16 cellular contexts compared by ENCODE assay signal in the genomic region with DNA sequence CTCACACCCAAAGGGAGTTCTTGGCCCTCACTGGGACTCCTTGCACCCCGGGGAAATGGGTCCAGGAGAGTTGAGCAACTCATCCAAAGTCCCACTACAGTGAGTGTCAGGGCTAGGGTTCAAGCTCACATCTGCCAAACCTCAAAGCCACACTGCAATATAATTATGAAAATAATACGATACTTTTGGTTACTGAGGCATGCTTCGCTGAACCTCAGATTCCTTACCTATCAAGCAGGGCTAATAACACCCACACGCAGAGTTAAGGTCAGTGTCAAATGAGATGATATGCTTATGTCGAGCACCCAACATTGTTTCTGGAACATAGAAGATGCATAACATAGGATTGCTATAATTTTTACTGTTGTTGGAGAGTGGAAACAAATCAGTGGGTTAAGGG. TPM values are rescaled to one million over a fixed set of nuclear protein-coding genes. Genes with fewer than 3 reads are reported as not detected.
DNase-seq lines count a peak whose midpoint lies in the region; ATAC-seq and TF ChIP-seq lines count a peak whose summit lies in the region.
"Had no signal": no experiment of that assay in that cellular context is flagged by ENCODE, and none has a peak within 500 bp of the region (broad histone marks: within the 10 kb centered on the region; RNA-seq: fewer than 3 reads in every experiment).

No MANE protein-coding gene starts in this region.

- peaks cover 0 to 8% (median 0%) of the 10 kb centered on the region in 11 experiments; a peak in 5 of 22 replicates for H3K9me3 ChIP-seq in BLaER1 treated with 17β-estradiol and CSF1 and Interleukin-3, amounts not matched to agents 10 nM and 100 nM (replicated peaks in 1 of 11)
- no peaks in the 10 kb centered on the region for H3K9me3 ChIP-seq in esophagus (ENCODE audit: control insufficient read depth in 2 of 2, insufficient read depth in 1 of 2, low read depth in 1 of 2, low read length in 1 of 2)
- H3K9me3 ChIP-seq in sigmoid colon, result no peaks in the 10 kb centered on the region
- no peaks in the 10 kb centered on the region for H3K9me3 ChIP-seq in thoracic aorta
- H3K9me3 ChIP-seq in HAP-1, result no peaks in the 10 kb centered on the region

- no peak for TF ChIP-seq POLR2A in sigmoid colon (IDR thresholded peaks at IDR 0.05)

- H4K20me1 ChIP-seq in BLaER1 treated with 17β-estradiol and CSF1 and Interleukin-3, amounts not matched to agents 10 nM and 100 nM, result no peaks in the 10 kb centered on the region

- 88 to 91% methylated on average over 5 of the region's 5 CpGs for WGBS in esophagus, 2 donors
- WGBS in sigmoid colon, 2 donors, result 88 to 92% methylated on average over 5 of the region's 5 CpGs

- no peak overlapping the region for H3K9ac ChIP-seq in BLaER1 treated with 17β-estradiol and CSF1 and Interleukin-3, amounts not matched to agents 10 nM and 100 nM
- H3K9ac ChIP-seq: GM23248 had no signal

- ATAC-seq in thoracic aorta (ENCODE audit: insufficient number of reproducible peaks, low FRiP score, low read depth), result no peak
- no peak for ATAC-seq in HG03095 (IDR thresholded peaks at IDR 0.05; ENCODE audit: unreplicated experiment)
- ATAC-seq: CD8-positive, alpha-beta T cell; HCT116 had no signal

- TF ChIP-seq CTCF in sigmoid colon (IDR thresholded peaks at IDR 0.05) (no peak), thoracic aorta (IDR thresholded peaks at IDR 0.05) (no peak)

- H3K27me3 ChIP-seq in BLaER1 treated with 17β-estradiol and CSF1 and Interleukin-3, amounts not matched to agents 10 nM and 100 nM, result no peaks in the 10 kb centered on the region
- H3K27me3 ChIP-seq in esophagus (ENCODE audit: control insufficient read depth in 1 of 2, insufficient read depth in 2 of 2, low read length in 2 of 2) (no peaks in the 10 kb centered on the region), sigmoid colon (no peaks in the 10 kb centered on the region), thoracic aorta (replicated peaks; ENCODE audit: insufficient read depth) (no peaks in the 10 kb centered on the region), HAP-1 (ENCODE audit: low read depth) (no peaks in the 10 kb centered on the region)

- no peak for DNase-seq in sigmoid colon
- no peak for DNase-seq in thoracic aorta (ENCODE audit: low spot score)
- DNase-seq in G401 (ENCODE audit: low spot score), result no peak
- DNase-seq in HAP-1 (ENCODE audit: low spot score in 2 of 2), result no peak
- DNase-seq in NCI-H774 (lab: John Stamatoyannopoulos, UW), result no peak
- DNase-seq: 8988T; CD8-positive, alpha-beta T cell; DMS79; GM23248; MV-4-11; NCI-H187 treated with DMSO at 0.1 percent for 48 hours; NCI-H526 treated with DMSO at 0.1 percent for 48 hours had no signal

- H3K27ac ChIP-seq in BLaER1 treated with 17β-estradiol and CSF1 and Interleukin-3, amounts not matched to agents 10 nM and 100 nM, result no peak overlapping the region
- H3K27ac ChIP-seq in esophagus (ENCODE audit: low read depth in 2 of 2, low read length in 1 of 2) (peak overlapping the region; percentile 47 to 66), sigmoid colon (peak overlapping the region; percentile 65 to 85 (median 76)), thoracic aorta (peak overlapping the region; percentile 61 to 79)
- H3K27ac ChIP-seq: GM23248 had no signal

- no peak for TF ChIP-seq EP300 in sigmoid colon (IDR thresholded peaks at IDR 0.05)

- intact Hi-C loops in sigmoid colon (cut with DNase I), result no loop called here

- peaks cover 0 to 15% (median 0%) of the 10 kb centered on the region in 10 experiments; a peak in 7 of 20 replicates for H3K4me1 ChIP-seq in BLaER1 treated with 17β-estradiol and CSF1 and Interleukin-3, amounts not matched to agents 10 nM and 100 nM
- H3K4me1 ChIP-seq in esophagus (ENCODE audit: control insufficient read depth in 2 of 2, insufficient read depth in 2 of 2, low read length in 1 of 2) (no peaks in the 10 kb centered on the region), sigmoid colon (peaks cover 0 to 39% (median 27%) of the 10 kb centered on the region in 4 donors), thoracic aorta (ENCODE audit: control insufficient read depth in 1 of 2, low read depth in 2 of 2) (peaks cover 15 to 45% of the 10 kb centered on the region in 2 donors), HAP-1 (peaks cover 54% of the 10 kb centered on the region)

- no peaks in the 10 kb centered on the region for H3K36me3 ChIP-seq in BLaER1 treated with 17β-estradiol and CSF1 and Interleukin-3, amounts not matched to agents 10 nM and 100 nM
- H3K36me3 ChIP-seq in esophagus (ENCODE audit: control insufficient read depth in 2 of 2, insufficient read depth in 2 of 2, low read length in 1 of 2) (no peaks in the 10 kb centered on the region), sigmoid colon (no peaks in the 10 kb centered on the region), thoracic aorta (no peaks in the 10 kb centered on the region), HAP-1 (replicated peaks) (no peaks in the 10 kb centered on the region)

- in situ Hi-C loops in G401 (cut with HindIII; ENCODE audit: low sequenced_read_pairs) (no loop called here), HAP-1 (cut with MboI; ENCODE audit: low sequenced_read_pairs) (no loop called here)

- H3K4me2 ChIP-seq in BLaER1 treated with 17β-estradiol and CSF1 and Interleukin-3, amounts not matched to agents 10 nM and 100 nM, result peak overlapping the region in 6 of 11 experiments; percentile 13 to 37 (median 30); a peak in 7 of 22 replicates

- no peak overlapping the region for H3K4me3 ChIP-seq in BLaER1 treated with 17β-estradiol and CSF1 and Interleukin-3, amounts not matched to agents 10 nM and 100 nM
- no peak overlapping the region for H3K4me3 ChIP-seq in esophagus (ENCODE audit: low read depth in 1 of 2, low read length in 2 of 2)
- H3K4me3 ChIP-seq in sigmoid colon, result no peak overlapping the region
- no peak overlapping the region for H3K4me3 ChIP-seq in thoracic aorta
- H3K4me3 ChIP-seq in HAP-1, result no peak overlapping the region
- H3K4me3 ChIP-seq: GM23248 had no signal

RNA-seq across cellular contexts. Expression of a gene that starts 58.2 kb away (rescaled TPM):
- 10 to 100 TPM in 1 of 2 donors, 1 to 10 TPM in 1; 9.5 to 27.1 TPM for polyA plus RNA-seq in esophagus
- 10 to 100 TPM; 14.8 to 22.8 (median 19.0) TPM for total RNA-seq in sigmoid colon
- 10 to 100 TPM in 1 of 3 donors, 1 to 10 TPM in 2; 9.0 to 10.5 (median 9.7) TPM for polyA plus RNA-seq in sigmoid colon
- 10 to 100 TPM; 20.0 to 22.3 TPM for total RNA-seq in thoracic aorta
- total RNA-seq in G401 (2014; rRNA removed; shearing (Covaris generic)), result 4.9 and 10.8 TPM in 2 replicates

Comparison
In these comparisons a context has a peak if more than half of its experiments do, and no peak if none do; other contexts are left out.
1. H3K27ac ChIP-seq: peak in esophagus (2 of 2), sigmoid colon (4 of 4) and thoracic aorta (2 of 2); none in BLaER1 treated with 17β-estradiol and CSF1 and Interleukin-3, amounts not matched to agents 10 nM and 100 nM (0 of 11).